ENCODE assay signal across 16 cellular contexts in genomic region chr4:99352602-99353580, GRCh38. TPM values are rescaled to one million over a fixed set of nuclear protein-coding genes. Genes with fewer than 3 reads are reported as not detected.
DNase-seq lines count a peak whose midpoint lies in the region; ATAC-seq, FAIRE-seq and TF ChIP-seq lines count a peak whose summit lies in the region.
"Had no signal": no experiment of that assay in that cellular context is flagged by ENCODE, and none has a peak within 500 bp of the region (broad histone marks: within the 10 kb centered on the region; RNA-seq: fewer than 3 reads in every experiment).

Gene ADH1C, minus strand, starts transcription at chr4:99352746. Its CDS starts 71 bp downstream, at chr4:99352675.

- no peak within 1 kb of the TSS for H2AFZ ChIP-seq in PC-3 (ENCODE audit: low read length)

- CTCF ChIA-PET in PC-3 (lab: Charles Lee) = no interaction called here

- H3K9me3 Mint-ChIP-seq in activated naive CD4-positive, alpha-beta T cell treated with anti-CD3 and anti-CD28 coated beads, Interleukin-2, amount 50 U/mL, for 72 hours = peaks cover 16 to 18% of the 10 kb centered on the region in 2 donors

- H3K79me2 ChIP-seq in PC-3 (ENCODE audit: low read length) = no peaks in the 10 kb centered on the region

- H3F3A ChIP-seq in PC-3 (ENCODE audit: low read length, unreplicated experiment) = no peaks in the 10 kb centered on the region

- H3K4me2 ChIP-seq in PC-3 (ENCODE audit: low read length) = no peak within 1 kb of the TSS

- peak within 1 kb of the TSS; percentile 71 for H3K9ac ChIP-seq in adipocyte (ENCODE audit: low read length)
- no peak within 1 kb of the TSS for H3K9ac ChIP-seq in PC-3 (ENCODE audit: low read length)

- H3K27ac Mint-ChIP-seq in activated naive CD4-positive, alpha-beta T cell treated with anti-CD3 and anti-CD28 coated beads, Interleukin-2, amount 50 U/mL, for 72 hours = no peak within 1 kb of the TSS
- H3K27ac Mint-ChIP-seq: activated CD4-positive, alpha-beta T cell treated with anti-CD3 and anti-CD28 coated beads, Interleukin-2, amount 10 ng/mL, durations not matched to agents 24 days and 14 days; IgD-negative memory B cell; naive thymus-derived CD8-positive, alpha-beta T cell had no signal

- no peak for TF ChIP-seq CTCF in PC-3 (conservative IDR thresholded peaks at IDR 0.05; ENCODE audit: low read depth, low read length)

- DNase-seq in GM19239 (ENCODE audit: insufficient read length, low spot score) (no peak), adipocyte (ENCODE audit: low read depth) (no peak), left colon (peak in 1 of 2 donors; percentile 31), retina (peak; percentile 15), inferior parietal cortex (ENCODE audit: extremely low spot score) (no peak), PC-3 (no peak)
- DNase-seq in activated naive CD4-positive, alpha-beta T cell treated with anti-CD3 and anti-CD28 coated beads, Interleukin-2, amount 50 U/mL, for 72 hours (ENCODE audit: low spot score in 2 of 2) = no peak
- DNase-seq: activated CD4-positive, alpha-beta T cell treated with anti-CD3 and anti-CD28 coated beads, Interleukin-2, amount 10 ng/mL, durations not matched to agents 24 days and 14 days; AML-193; caudate nucleus; erythroblast; HCEC 1CT; naive thymus-derived CD8-positive, alpha-beta T cell; SW 1271 had no signal

- H4K20me1 ChIP-seq in PC-3 (ENCODE audit: low read length) = no peaks in the 10 kb centered on the region

- intact Hi-C loops in left colon (cut with DNase I, micrococcal nuclease) = no loop called here
- intact Hi-C loops in PC-3 (cut with micrococcal nuclease) = no loop called here

- peak; percentile 71 for FAIRE-seq in GM19239 (lab: Jason Lieb, UNC)

- BruUV-seq in PC-3 (replicated peaks; lab: Mats Ljungman, UMichigan) = no TSS peak

- no peaks in the 10 kb centered on the region for H3K36me3 ChIP-seq in adipocyte (ENCODE audit: control insufficient read depth, insufficient read depth, low read length, severe bottlenecking)
- no peaks in the 10 kb centered on the region for H3K36me3 ChIP-seq in PC-3 (ENCODE audit: low read depth, low read length)

- peaks cover 21% of the 10 kb centered on the region for H3K4me1 ChIP-seq in adipocyte (ENCODE audit: control insufficient read depth, insufficient read depth, low read length)
- H3K4me1 ChIP-seq in PC-3 (ENCODE audit: insufficient read depth, low read length) = no peaks in the 10 kb centered on the region

- peak within 1 kb of the TSS; percentile 69 for H3K4me3 ChIP-seq in adipocyte (ENCODE audit: low read length)
- H3K4me3 ChIP-seq in PC-3 (ENCODE audit: low read length) = no peak within 1 kb of the TSS

- no peaks in the 10 kb centered on the region for H3K9me2 ChIP-seq in PC-3 (replicated peaks; ENCODE audit: low read length)

- H3K27me3 ChIP-seq in adipocyte (replicated peaks; ENCODE audit: control insufficient read depth, insufficient read depth, low read length) (no peaks in the 10 kb centered on the region), PC-3 (ENCODE audit: low read length) (no peaks in the 10 kb centered on the region)

- ATAC-seq in left colon (peak; percentile 94), PC-3 (no peak), HG02938 (IDR thresholded peaks at IDR 0.05; ENCODE audit: unreplicated experiment) (no peak)
- ATAC-seq in activated naive CD4-positive, alpha-beta T cell treated with anti-CD3 and anti-CD28 coated beads, Interleukin-2, amount 50 U/mL, for 72 hours = no peak
- ATAC-seq: naive thymus-derived CD8-positive, alpha-beta T cell had no signal

- H3K36me3 Mint-ChIP-seq in activated naive CD4-positive, alpha-beta T cell treated with anti-CD3 and anti-CD28 coated beads, Interleukin-2, amount 50 U/mL, for 72 hours = peaks cover 5 to 9% of the 10 kb centered on the region in 2 donors

- no peak within 1 kb of the TSS for H3K27ac ChIP-seq in PC-3 (ENCODE audit: low read length)

- H3K9me3 ChIP-seq in adipocyte (ENCODE audit: control insufficient read depth, low read length) = no peaks in the 10 kb centered on the region
- H3K9me3 ChIP-seq in PC-3 (ENCODE audit: low read length) = no peaks in the 10 kb centered on the region

- POLR2A ChIA-PET in PC-3 (lab: Charles Lee; ENCODE audit: unreplicated experiment) = no interaction called here

RNA-seq across cellular contexts. Expression of gene ADH1C, which starts in this region (rescaled TPM):
- 100 to 1,000 TPM; 259 to 373 TPM for total RNA-seq in left colon
- total RNA-seq in PC-3 (2014; rRNA removed) = not detected in 2 replicates
- total RNA-seq in activated naive CD4-positive, alpha-beta T cell treated with anti-CD3 and anti-CD28 coated beads, Interleukin-2, amount 50 U/mL, for 72 hours = not detected
- total RNA-seq: activated CD4-positive, alpha-beta T cell treated with anti-CD3 and anti-CD28 coated beads, Interleukin-2, amount 10 ng/mL, durations not matched to agents 24 days and 14 days; naive thymus-derived CD8-positive, alpha-beta T cell had no signal

Comparison
In these comparisons a context has a peak if more than half of its experiments do, and no peak if none do; other contexts are left out.
1. RNA of gene ADH1C (total RNA-seq): 259 to 373 TPM in left colon; not detected in PC-3 and not detected in activated naive CD4-positive, alpha-beta T cell treated with anti-CD3 and anti-CD28 coated beads, Interleukin-2, amount 50 U/mL, for 72 hours; every median in the first group is over 100 times any median in the second.